1 cellular context compared by ENCODE assay signal in the genomic region with DNA sequence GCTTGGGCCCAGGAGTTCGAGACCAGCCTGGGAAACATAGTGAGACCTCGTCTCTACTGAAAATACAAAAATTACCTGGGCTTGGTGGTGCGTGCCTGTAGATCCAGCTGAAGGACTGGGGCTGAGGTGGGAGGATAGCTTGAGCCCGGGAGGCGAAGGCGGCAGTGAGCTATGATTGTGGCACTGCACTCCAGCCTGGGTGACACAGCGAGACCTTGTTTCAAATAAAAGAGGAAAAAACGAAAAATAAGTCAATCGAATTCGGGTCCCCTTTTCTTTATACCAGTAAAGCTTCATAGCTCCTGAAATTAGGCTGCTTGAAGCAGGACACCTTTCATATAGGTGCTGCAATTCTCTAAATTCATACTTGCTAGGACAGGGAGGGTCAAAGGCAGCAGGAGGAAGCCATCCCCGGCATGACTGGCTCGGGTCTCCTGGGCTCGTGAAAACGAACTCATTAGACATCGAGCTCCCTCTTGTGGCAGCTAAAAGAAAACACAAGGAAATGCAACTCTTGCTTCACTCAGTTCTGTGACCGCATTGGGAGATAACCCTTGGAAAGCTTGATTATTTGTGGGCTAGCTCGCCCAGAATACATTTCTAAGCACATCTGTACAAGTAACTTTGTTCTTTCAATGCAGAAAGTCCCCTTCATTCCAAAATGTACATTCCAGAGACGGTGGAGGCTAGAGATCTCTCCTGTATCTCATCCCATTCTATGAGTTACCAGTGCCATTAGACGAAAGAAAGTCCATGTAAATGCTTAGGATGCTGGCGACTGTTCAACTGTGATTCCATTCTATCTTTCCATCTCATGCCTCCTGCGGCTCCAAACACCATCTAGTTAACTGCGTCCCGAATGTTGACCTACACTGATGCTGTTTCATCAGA.
TF ChIP-seq lines count a peak whose summit lies in the region.

No MANE protein-coding gene starts in this region.

TF ChIP-seq in K562, 482 proteins besides CTCF, POLR2A, EP300 and RAD21 (continued from another document and continues in another):
- TF ChIP-seq ZBTB40 (IDR thresholded peaks at IDR 0.05) = no peak
- no peak for TF ChIP-seq ZBTB40 (CRISPR knock-in tag; IDR thresholded peaks at IDR 0.05)
- TF ChIP-seq DDX20 (tag; IDR thresholded peaks at IDR 0.05; ENCODE audit: low read depth) = no peak
- TF ChIP-seq SIRT6 (IDR thresholded peaks at IDR 0.05; ENCODE audit: low read depth, low read length) = no peak
- 0 out of 2 replicates have a peak, but pooled peaks have one; percentile 36 for TF ChIP-seq MYNN (IDR thresholded peaks at IDR 0.05)
- no peak for TF ChIP-seq MYNN (CRISPR knock-in tag; IDR thresholded peaks at IDR 0.05)
- no peak for TF ChIP-seq NCOA2 (IDR thresholded peaks at IDR 0.05; ENCODE audit: partially characterized antibody in 2 of 2)
- no peak for TF ChIP-seq FIP1L1 (IDR thresholded peaks at IDR 0.05; ENCODE audit: low read depth, low read length, poor library complexity, severe bottlenecking)
- no peak for TF ChIP-seq HCFC1 (IDR thresholded peaks at IDR 0.05; ENCODE audit: low read depth, low read length)
- no peak for TF ChIP-seq ZNF584 (CRISPR knock-in tag; IDR thresholded peaks at IDR 0.05; ENCODE audit: low read depth)
- TF ChIP-seq RHOXF2B (CRISPR knock-in tag; conservative IDR thresholded peaks at IDR 0.05) = no peak
- TF ChIP-seq CCNT2 (IDR thresholded peaks at IDR 0.05; ENCODE audit: borderline replicate concordance, extremely low read depth, insufficient read length, low read depth, low read length) = no peak
- no peak for TF ChIP-seq HSF4 (CRISPR knock-in tag; IDR thresholded peaks at IDR 0.05; ENCODE audit: borderline replicate concordance)
- peak; percentile 48; the same call in 1 of the 2 replicates for TF ChIP-seq ZNF589 (CRISPR knock-in tag; IDR thresholded peaks at IDR 0.05; ENCODE audit: low read depth)
- no peak for TF ChIP-seq MGA (IDR thresholded peaks at IDR 0.05)
- peak; percentile 59 for TF ChIP-seq ZNF395 (CRISPR knock-in tag; IDR thresholded peaks at IDR 0.05)
- TF ChIP-seq, protein P1, sequence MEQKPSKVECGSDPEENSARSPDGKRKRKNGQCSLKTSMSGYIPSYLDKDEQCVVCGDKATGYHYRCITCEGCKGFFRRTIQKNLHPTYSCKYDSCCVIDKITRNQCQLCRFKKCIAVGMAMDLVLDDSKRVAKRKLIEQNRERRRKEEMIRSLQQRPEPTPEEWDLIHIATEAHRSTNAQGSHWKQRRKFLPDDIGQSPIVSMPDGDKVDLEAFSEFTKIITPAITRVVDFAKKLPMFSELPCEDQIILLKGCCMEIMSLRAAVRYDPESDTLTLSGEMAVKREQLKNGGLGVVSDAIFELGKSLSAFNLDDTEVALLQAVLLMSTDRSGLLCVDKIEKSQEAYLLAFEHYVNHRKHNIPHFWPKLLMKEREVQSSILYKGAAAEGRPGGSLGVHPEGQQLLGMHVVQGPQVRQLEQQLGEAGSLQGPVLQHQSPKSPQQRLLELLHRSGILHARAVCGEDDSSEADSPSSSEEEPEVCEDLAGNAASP (IDR thresholded peaks at IDR 0.05) = no peak
- TF ChIP-seq CEBPG (CRISPR knock-in tag; IDR thresholded peaks at IDR 0.05) = peak; percentile 93
- peak; percentile 89 to 95 for TF ChIP-seq CEBPG (tag; conservative IDR thresholded peaks at IDR 0.05 in 1 of 2, IDR thresholded peaks at IDR 0.05 in 1 of 2)
- TF ChIP-seq NKRF (IDR thresholded peaks at IDR 0.05; ENCODE audit: borderline replicate concordance) = no peak
